ENCODE assay signal across 9 cellular contexts in the genomic region with DNA sequence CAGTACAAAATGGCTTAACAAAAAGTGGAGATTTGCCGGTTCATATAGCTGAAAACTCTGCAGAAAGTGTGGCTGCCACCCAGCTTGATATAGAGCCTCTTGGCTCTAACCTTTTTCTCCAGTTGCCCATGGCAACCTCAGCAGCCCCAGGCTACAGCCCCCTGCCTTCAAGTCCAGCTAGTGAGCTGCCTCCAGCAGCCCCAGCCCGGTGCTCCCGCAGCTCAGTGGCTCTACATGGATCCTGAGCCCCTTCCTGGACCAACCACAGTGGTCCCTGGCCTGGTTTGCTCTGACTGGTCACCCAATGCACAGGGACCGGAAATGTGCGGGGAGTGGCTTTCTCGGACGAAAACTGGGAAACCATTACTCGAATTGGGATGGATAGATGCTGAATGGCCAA. TPM values are rescaled to one million over a fixed set of nuclear protein-coding genes. Genes with fewer than 3 reads are reported as not detected.
DNase-seq lines count a peak whose midpoint lies in the region; TF ChIP-seq lines count a peak whose summit lies in the region.
"Had no signal": no experiment of that assay in that cellular context is flagged by ENCODE, and none has a peak within 500 bp of the region (broad histone marks: within the 10 kb centered on the region; RNA-seq: fewer than 3 reads in every experiment).

No MANE protein-coding gene starts in this region.

- POLR2A ChIA-PET in CD4-positive, alpha-beta memory T cell (lab: Charles Lee; ENCODE audit: partially characterized antibody), result no interaction called here
- POLR2A ChIA-PET in HEK293T (lab: Yijun Ruan, JAX), result interaction anchor here (0.5 to 2.8 kb wide), 4 partner anchors 13 to 118 kb away, joined by 3 to 21 read pairs (median 4); partner anchors contain the start of gene ATF3

- H2BK5ac ChIP-seq in mesendoderm (ENCODE audit: low read length), result no peak overlapping the region

- H2BK15ac ChIP-seq in mesendoderm (replicated peaks; ENCODE audit: low read depth), result no peak overlapping the region

- H4K8ac ChIP-seq in mesendoderm (ENCODE audit: low read depth, low read length), result no peak overlapping the region

- no peak overlapping the region for H2AK5ac ChIP-seq in mesendoderm (ENCODE audit: low read length)

- WGBS in mesendoderm (ENCODE audit: extremely low coverage, insufficient coverage, low lambda C conversion rate), result no CpG with 5 or more reads among the region's 8 CpGs

- H3K27ac ChIP-seq in CD4-positive, alpha-beta memory T cell (ENCODE audit: low read depth, low read length), result peak overlapping the region; percentile 37
- H3K27ac ChIP-seq in mesendoderm (ENCODE audit: low read depth, low read length), result no peak overlapping the region
- H3K27ac ChIP-seq: ovary had no signal

- intact Hi-C loops in CD4-positive, alpha-beta memory T cell (cut with micrococcal nuclease), result no loop called here

- no peaks in the 10 kb centered on the region for H3K36me3 ChIP-seq in CD4-positive, alpha-beta memory T cell (ENCODE audit: insufficient read depth, low read length)
- no peaks in the 10 kb centered on the region for H3K36me3 ChIP-seq in mesendoderm (ENCODE audit: control insufficient read depth, insufficient read depth, low read length)
- H3K36me3 ChIP-seq: ovary had no signal

- DNase-seq in CD4-positive, alpha-beta memory T cell, result no peak
- DNase-seq in HEK293T (ENCODE audit: extremely low spot score) (peak; percentile 3), mesendoderm (peak; percentile 71), middle frontal gyrus (ENCODE audit: extremely low spot score, low spot score) (no peak), NCI-H2171 treated with DMSO at 0.1 percent for 48 hours (lab: John Stamatoyannopoulos, UW) (no peak), NCI-H748 (lab: John Stamatoyannopoulos, UW; ENCODE audit: unreplicated experiment) (no peak)
- DNase-seq: effector CD8-positive, alpha-beta T cell; ovary had no signal

- no peak overlapping the region for H3K4me3 ChIP-seq in CD4-positive, alpha-beta memory T cell (ENCODE audit: low read length in 2 of 2)
- no peak overlapping the region for H3K4me3 ChIP-seq in mesendoderm (ENCODE audit: low read length)
- H3K4me3 ChIP-seq: ovary had no signal

- no peak overlapping the region for H3K4ac ChIP-seq in mesendoderm (ENCODE audit: low read depth, low read length)

- no peaks in the 10 kb centered on the region for H3K9me3 Mint-ChIP-seq in CD4-positive, alpha-beta memory T cell
- no peaks in the 10 kb centered on the region for H3K9me3 Mint-ChIP-seq in activated naive CD8-positive, alpha-beta T cell (ENCODE audit: low read depth)

- peaks cover 19% of the 10 kb centered on the region for H3K4me1 ChIP-seq in CD4-positive, alpha-beta memory T cell (ENCODE audit: insufficient read depth, low read length)
- H3K4me1 ChIP-seq in mesendoderm (ENCODE audit: control insufficient read depth, low read depth, low read length), result peaks cover 2% of the 10 kb centered on the region

- H3K4me2 ChIP-seq in mesendoderm (ENCODE audit: low read length), result no peak overlapping the region

- H3K27ac Mint-ChIP-seq in CD4-positive, alpha-beta memory T cell, result peak overlapping the region in 3 of 7 donors; percentile 75 to 94 (median 80)
- peak overlapping the region; percentile 96 for H3K27ac Mint-ChIP-seq in activated naive CD8-positive, alpha-beta T cell

- no peak overlapping the region for H3K9ac ChIP-seq in mesendoderm (ENCODE audit: low read length)

- H3K9me3 ChIP-seq in CD4-positive, alpha-beta memory T cell (ENCODE audit: control insufficient read depth in 1 of 2, low read length in 2 of 2), result no peaks in the 10 kb centered on the region
- H3K9me3 ChIP-seq: ovary had no signal

- H3K4me3 Mint-ChIP-seq in CD4-positive, alpha-beta memory T cell, result peak overlapping the region in 1 of 8 donors; percentile 80
- H3K4me3 Mint-ChIP-seq in activated naive CD8-positive, alpha-beta T cell, result no peak overlapping the region

- H4K5ac ChIP-seq in mesendoderm (ENCODE audit: low read length), result no peak overlapping the region

- H3K23ac ChIP-seq in mesendoderm (ENCODE audit: low read length), result no peak overlapping the region

- H3K36me3 Mint-ChIP-seq in CD4-positive, alpha-beta memory T cell, result no peaks in the 10 kb centered on the region
- H3K36me3 Mint-ChIP-seq in activated naive CD8-positive, alpha-beta T cell, result no peaks in the 10 kb centered on the region

- peaks cover 9 to 18% (median 13%) of the 10 kb centered on the region in 4 donors for H3K4me1 Mint-ChIP-seq in CD4-positive, alpha-beta memory T cell
- peaks cover 26% of the 10 kb centered on the region for H3K4me1 Mint-ChIP-seq in activated naive CD8-positive, alpha-beta T cell (ENCODE audit: low read depth)

- H3K79me1 ChIP-seq in mesendoderm (ENCODE audit: low read length), result no peaks in the 10 kb centered on the region

- no peak overlapping the region for H2BK120ac ChIP-seq in mesendoderm (ENCODE audit: low read depth, low read length)

- H3K27me3 Mint-ChIP-seq in CD4-positive, alpha-beta memory T cell, result peaks cover 15 to 19% of the 10 kb centered on the region in 2 donors
- peaks cover under 1% of the 10 kb centered on the region for H3K27me3 Mint-ChIP-seq in activated naive CD8-positive, alpha-beta T cell

- H3K56ac ChIP-seq in mesendoderm (ENCODE audit: low read length), result no peak overlapping the region

- H3K18ac ChIP-seq in mesendoderm (ENCODE audit: low read length), result no peak overlapping the region

- H3K27me3 ChIP-seq in CD4-positive, alpha-beta memory T cell (ENCODE audit: insufficient read depth, low read length), result peaks cover 6% of the 10 kb centered on the region
- H3K27me3 ChIP-seq in mesendoderm (ENCODE audit: insufficient read depth, low read length, poor library complexity), result no peaks in the 10 kb centered on the region
- H3K27me3 ChIP-seq: ovary had no signal

- CTCF ChIA-PET in CD4-positive, alpha-beta memory T cell (lab: Charles Lee; ENCODE audit: partially characterized antibody), result interaction anchor here (1.1 to 1.5 kb wide), 3 partner anchors 13 to 118 kb away, joined by 3 read pairs; partner anchors contain the start of gene ATF3
- CTCF ChIA-PET in HEK293T (lab: Yijun Ruan, JAX), result interaction anchor here (1.7 kb wide), 1 partner anchor 118 kb away, joined by 6 read pairs; no protein-coding TSS in a partner anchor

- H3K79me2 ChIP-seq in mesendoderm (ENCODE audit: control insufficient read depth, insufficient read depth, low read length), result no peaks in the 10 kb centered on the region

TF ChIP-seq in HEK293T, 16 proteins besides CTCF, POLR2A, EP300 and RAD21:
- TF ChIP-seq, protein P1, sequence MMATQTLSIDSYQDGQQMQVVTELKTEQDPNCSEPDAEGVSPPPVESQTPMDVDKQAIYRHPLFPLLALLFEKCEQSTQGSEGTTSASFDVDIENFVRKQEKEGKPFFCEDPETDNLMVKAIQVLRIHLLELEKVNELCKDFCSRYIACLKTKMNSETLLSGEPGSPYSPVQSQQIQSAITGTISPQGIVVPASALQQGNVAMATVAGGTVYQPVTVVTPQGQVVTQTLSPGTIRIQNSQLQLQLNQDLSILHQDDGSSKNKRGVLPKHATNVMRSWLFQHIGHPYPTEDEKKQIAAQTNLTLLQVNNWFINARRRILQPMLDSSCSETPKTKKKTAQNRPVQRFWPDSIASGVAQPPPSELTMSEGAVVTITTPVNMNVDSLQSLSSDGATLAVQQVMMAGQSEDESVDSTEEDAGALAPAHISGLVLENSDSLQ (IDR thresholded peaks at IDR 0.05), result no peak
- TF ChIP-seq LEF1 (IDR thresholded peaks at IDR 0.05; ENCODE audit: borderline replicate concordance) (no peak), NFRKB (IDR thresholded peaks at IDR 0.05) (no peak), TARDBP (IDR thresholded peaks at IDR 0.05) (no peak), ELF4 (IDR thresholded peaks at IDR 0.05) (no peak), ARNT (IDR thresholded peaks at IDR 0.05) (no peak), CTBP1 (IDR thresholded peaks at IDR 0.05; ENCODE audit: borderline replicate concordance) (no peak), BHLHE40 (IDR thresholded peaks at IDR 0.05; ENCODE audit: borderline replicate concordance) (no peak)

RNA-seq across cellular contexts. Expression of gene ATF3, which starts 13.3 kb away (rescaled TPM):
- 1 to 10 TPM; 2.7 to 3.1 TPM for total RNA-seq in CD4-positive, alpha-beta memory T cell
- under 1 TPM in 1 of 2 donors, not detected in 1; 0.09 TPM for polyA plus RNA-seq in CD4-positive, alpha-beta memory T cell
- 19.0 TPM for polyA plus RNA-seq in mesendoderm (2013, experiment 1 of 2)
- 21.3 TPM for polyA plus RNA-seq in mesendoderm (2013, experiment 2 of 2)

Comparison
In these comparisons a context has a peak if more than half of its experiments do, and no peak if none do; other contexts are left out.
1. DNase-seq: peak in HEK293T (single experiment) and mesendoderm (single experiment); none in CD4-positive, alpha-beta memory T cell (0 of 5), middle frontal gyrus (single experiment), NCI-H2171 treated with DMSO at 0.1 percent for 48 hours (single experiment) and NCI-H748 (single experiment).